Comparison of ENCODE assay signal across 8 cellular contexts in the genomic region with DNA sequence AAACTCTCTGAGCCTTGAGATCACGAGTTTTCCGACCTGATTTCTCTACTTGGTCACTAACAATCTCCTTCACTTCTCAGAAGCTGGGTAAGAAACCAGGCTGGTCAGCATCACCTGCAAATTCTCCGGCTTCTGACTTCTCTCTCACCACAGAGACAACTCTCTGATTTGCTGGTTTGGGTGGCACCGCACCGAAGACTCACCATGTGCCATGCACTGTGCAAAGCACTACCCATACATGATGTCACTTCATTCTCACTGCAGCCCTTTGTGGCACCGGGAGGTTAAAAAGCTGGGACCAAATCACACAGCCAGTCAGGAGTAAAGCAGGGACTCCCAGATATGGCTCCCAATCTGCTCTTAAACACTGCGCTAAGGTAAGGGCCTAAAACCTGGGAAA. TPM values are rescaled to one million over a fixed set of nuclear protein-coding genes. Genes with fewer than 3 reads are reported as not detected.
DNase-seq lines count a peak whose midpoint lies in the region; ATAC-seq and TF ChIP-seq lines count a peak whose summit lies in the region.

No MANE protein-coding gene starts in this region.

- DNase-seq in Calu3 (peak; percentile 6), chondrocyte (ENCODE audit: low spot score) (no peak), middle frontal gyrus (ENCODE audit: extremely low spot score, low spot score) (no peak), UCSD-AML1 (lab: John Stamatoyannopoulos, UW; ENCODE audit: unreplicated experiment) (no peak)

- peaks cover 8 to 17% of the 10 kb centered on the region in 2 donors for H3K4me1 ChIP-seq in muscle layer of duodenum (ENCODE audit: control insufficient read depth in 1 of 2, insufficient read depth in 2 of 2, low read length in 2 of 2)

- no peaks in the 10 kb centered on the region for H3K27me3 ChIP-seq in muscle layer of duodenum (ENCODE audit: low read depth, low read length)

- BruUV-seq in Calu3 (replicated peaks; lab: Mats Ljungman, UMichigan), result TSS peak; percentile 48

- H3K27me3 Mint-ChIP-seq in Calu3 (ENCODE audit: unreplicated experiment) (peaks cover 18% of the 10 kb centered on the region), chondrocyte (ENCODE audit: low read depth) (no peaks in the 10 kb centered on the region)

- H3K27ac ChIP-seq in KOPT-K1 (ENCODE audit: low read depth, low read length, poor library complexity, severe bottlenecking) (peak overlapping the region; percentile 62), muscle layer of duodenum (ENCODE audit: low read length) (peak overlapping the region; percentile 63)

- TF ChIP-seq CTCF in Calu3 (IDR thresholded peaks at IDR 0.05; ENCODE audit: unreplicated experiment) (no peak), chondrocyte (IDR thresholded peaks at IDR 0.05) (no peak)

- CTCF ChIA-PET in Calu3 (lab: Charles Lee), result no interaction called here

- peak overlapping the region; percentile 93 to 97 for H3K4me3 ChIP-seq in muscle layer of duodenum (ENCODE audit: low read depth in 1 of 2, low read length in 2 of 2)

- H3K4me1 Mint-ChIP-seq in Calu3 (ENCODE audit: low read depth, unreplicated experiment) (peaks cover 22% of the 10 kb centered on the region), chondrocyte (ENCODE audit: low read depth) (peaks cover 42% of the 10 kb centered on the region)

- H3K4me3 Mint-ChIP-seq in Calu3 (ENCODE audit: low read depth, unreplicated experiment) (peak overlapping the region; percentile 92), chondrocyte (ENCODE audit: unreplicated experiment) (peak overlapping the region; percentile 90)

- H3K36me3 Mint-ChIP-seq in Calu3 (ENCODE audit: insufficient read depth, unreplicated experiment), result peaks cover 17% of the 10 kb centered on the region
- peaks cover 1% of the 10 kb centered on the region for H3K36me3 Mint-ChIP-seq in chondrocyte (ENCODE audit: low read depth)

- H3K9me3 Mint-ChIP-seq in Calu3 (ENCODE audit: low read depth, unreplicated experiment) (no peaks in the 10 kb centered on the region), chondrocyte (ENCODE audit: low read depth) (peaks cover 8% of the 10 kb centered on the region)

- H3K27ac Mint-ChIP-seq in Calu3 (ENCODE audit: unreplicated experiment), result peak overlapping the region; percentile 89
- H3K27ac Mint-ChIP-seq in chondrocyte (ENCODE audit: unreplicated experiment), result peak overlapping the region; percentile 93

- H3K36me3 ChIP-seq in KOPT-K1 (ENCODE audit: insufficient read depth, low read length) (peaks cover 25% of the 10 kb centered on the region; the same call in 1 of the 2 replicates), muscle layer of duodenum (ENCODE audit: control insufficient read depth in 1 of 2, insufficient read depth in 2 of 2, low read length in 2 of 2) (peaks cover 0 to 18% of the 10 kb centered on the region in 2 donors)

- H3K9me3 ChIP-seq in KOPT-K1 (ENCODE audit: insufficient read depth, low read length, poor library complexity, severe bottlenecking), result peaks cover 23% of the 10 kb centered on the region
- peaks cover 0 to 8% of the 10 kb centered on the region in 2 donors for H3K9me3 ChIP-seq in muscle layer of duodenum (ENCODE audit: control insufficient read depth in 1 of 2, low read length in 2 of 2)

- intact Hi-C loops in Calu3 (cut with micrococcal nuclease; ENCODE audit: unreplicated experiment), result no loop called here

- ATAC-seq in GM18868 (IDR thresholded peaks at IDR 0.05; ENCODE audit: unreplicated experiment), result no peak
- no peak for ATAC-seq in GM21447 (IDR thresholded peaks at IDR 0.05; ENCODE audit: unreplicated experiment)

RNA-seq across cellular contexts. Expression of gene VAC14, which starts 0.7 kb away (rescaled TPM):
- 60.7 and 63.8 TPM in 2 replicates for total RNA-seq in Calu3 (2022)
- total RNA-seq in chondrocyte, result 35.6 to 40.3 TPM (median 37.9 TPM) in 3 replicates
